ENCODE assay signal across 1 cellular context in genomic region chr3:23900744-23901143, GRCh38.
TF ChIP-seq lines count a peak whose summit lies in the region.

No MANE protein-coding gene starts in this region.

TF ChIP-seq in HepG2, 621 proteins besides CTCF, POLR2A, EP300 and RAD21 (continued from another document and continues in another):
- 0 out of 2 replicates have a peak, but pooled peaks have one; percentile 38 for TF ChIP-seq ZBTB25 (CRISPR knock-in tag; IDR thresholded peaks at IDR 0.05)
- no peak for TF ChIP-seq AKNA (CRISPR knock-in tag; IDR thresholded peaks at IDR 0.05; ENCODE audit: borderline replicate concordance)
- no peak for TF ChIP-seq ZNF318 (CRISPR knock-in tag; IDR thresholded peaks at IDR 0.05)
- TF ChIP-seq AHDC1 (CRISPR knock-in tag; IDR thresholded peaks at IDR 0.05; ENCODE audit: borderline replicate concordance) = peak; percentile 58; the same call in 1 of the 2 replicates
- TF ChIP-seq TBX2 (CRISPR knock-in tag; IDR thresholded peaks at IDR 0.05; ENCODE audit: borderline replicate concordance) = 0 out of 2 replicates have a peak, but pooled peaks have one; percentile 17
- no peak for TF ChIP-seq ZNF646 (CRISPR knock-in tag; IDR thresholded peaks at IDR 0.05)
- no peak for TF ChIP-seq ZNF253 (CRISPR knock-in tag; IDR thresholded peaks at IDR 0.05; ENCODE audit: borderline replicate concordance)
- 0 out of 2 replicates have a peak, but pooled peaks have one; percentile 21 for TF ChIP-seq SMAD3 (CRISPR knock-in tag; IDR thresholded peaks at IDR 0.05)
- TF ChIP-seq KAT8 (CRISPR knock-in tag; IDR thresholded peaks at IDR 0.05) = peak; percentile 36; the same call in 1 of the 2 replicates
- TF ChIP-seq FOXJ3 (CRISPR knock-in tag; IDR thresholded peaks at IDR 0.05; ENCODE audit: borderline replicate concordance) = 0 out of 2 replicates have a peak, but pooled peaks have one; percentile 23
- peak; percentile 83 for TF ChIP-seq ARID5B (CRISPR knock-in tag; IDR thresholded peaks at IDR 0.05)
